1 cellular context compared by ENCODE assay signal in genomic region chr11:57203882-57204281, GRCh38.
TF ChIP-seq lines count a peak whose summit lies in the region.

No MANE protein-coding gene starts in this region.

TF ChIP-seq in IMR-90, 13 proteins besides CTCF, POLR2A, EP300 and RAD21:
- no peak for TF ChIP-seq MAZ (IDR thresholded peaks at IDR 0.05; ENCODE audit: borderline replicate concordance, low read depth, low read length)
